Comparison of ENCODE assay signal across 16 cellular contexts in the genomic region with DNA sequence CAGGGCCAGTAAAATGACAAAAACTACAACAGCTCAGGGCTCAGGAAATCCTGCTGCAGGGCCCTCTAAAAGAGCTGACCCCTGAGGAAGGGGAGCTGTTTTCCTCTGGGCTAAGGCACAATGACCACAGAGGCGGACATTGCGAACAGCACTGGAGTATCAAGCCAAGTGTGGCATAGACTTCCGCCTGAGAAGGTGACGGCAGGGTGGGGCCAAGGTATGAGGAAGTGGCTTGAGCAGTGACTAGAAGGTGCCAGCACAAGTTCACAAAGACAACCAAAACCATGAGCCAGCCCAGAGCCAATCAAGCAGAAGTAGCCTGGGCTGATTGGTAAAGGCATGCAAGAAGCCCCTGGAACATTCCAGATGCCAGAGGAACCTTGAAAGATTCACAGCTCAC. TPM values are rescaled to one million over a fixed set of nuclear protein-coding genes. Genes with fewer than 3 reads are reported as not detected.
DNase-seq lines count a peak whose midpoint lies in the region; ATAC-seq and TF ChIP-seq lines count a peak whose summit lies in the region.
"Had no signal": no experiment of that assay in that cellular context is flagged by ENCODE, and none has a peak within 500 bp of the region (broad histone marks: within the 10 kb centered on the region; RNA-seq: fewer than 3 reads in every experiment).

No MANE protein-coding gene starts in this region.

- H3K9me3 ChIP-seq in PC-9 (ENCODE audit: insufficient read depth, low read depth) (peaks cover 3% of the 10 kb centered on the region), stomach (peaks cover 0 to 6% (median 0%) of the 10 kb centered on the region in 4 donors), psoas muscle (peaks cover 9% of the 10 kb centered on the region)
- H3K9me3 ChIP-seq: vagina had no signal

- no TSS peak for BruUV-seq in PC-9 (replicated peaks; lab: Mats Ljungman, UMichigan)

- DNase-seq in activated effector memory CD4-positive, alpha-beta T cell treated with Interleukin-2 at 50 U/mL for 16 hours = peak; percentile 6
- DNase-seq in activated effector memory CD4-positive, alpha-beta T cell treated with anti-CD3 and anti-CD28 coated beads, Interleukin-2, amount 50 U/mL, for 16 hours = no peak
- peak; percentile 74 to 80 for DNase-seq in PC-9
- peak; percentile 19 for DNase-seq in germinal center (ENCODE audit: low spot score)
- peak; percentile 82 for DNase-seq in stomach
- DNase-seq in psoas muscle = no peak
- no peak for DNase-seq in NCI-H748 treated with DMSO at 0.1 percent for 48 hours (lab: John Stamatoyannopoulos, UW)
- DNase-seq in mesothelial cell of epicardium (ENCODE audit: low spot score in 2 of 2, unreplicated experiment in 2 of 2) = no peak
- DNase-seq: ACHN, cortex of kidney, DMS 273 treated with DMSO at 0.1 percent for 48 hours, NCI-H345, T1000 had no signal

- H3K4me3 Mint-ChIP-seq in mesothelial cell of epicardium = no peak overlapping the region

- H2AFZ ChIP-seq in PC-9 = no peak overlapping the region

- no peaks in the 10 kb centered on the region for H3K79me2 ChIP-seq in PC-9 (ENCODE audit: low read depth)

- H3K4me1 ChIP-seq in PC-9 (replicated peaks; ENCODE audit: insufficient read depth) (peaks cover 13% of the 10 kb centered on the region), stomach (peaks cover 0 to 14% (median 5%) of the 10 kb centered on the region in 4 donors), psoas muscle (no peaks in the 10 kb centered on the region)

- CTCF ChIA-PET in PC-9 (lab: Charles Lee) = no interaction called here

- 18 to 72% (median 41%) methylated on average over 4 of the region's 4 CpGs for WGBS in stomach, 5 donors
- 84 to 93% (median 85%) methylated on average over 4 of the region's 4 CpGs for WGBS in psoas muscle, 3 donors

- H3K4me2 ChIP-seq in PC-9 = peak overlapping the region; percentile 28; the same call in 1 of the 2 replicates

- no peaks in the 10 kb centered on the region for H3K36me3 Mint-ChIP-seq in mesothelial cell of epicardium

- peaks cover 7% of the 10 kb centered on the region for H3K4me1 Mint-ChIP-seq in mesothelial cell of epicardium

- no peak overlapping the region for H3K27ac Mint-ChIP-seq in mesothelial cell of epicardium

- POLR2A ChIA-PET in PC-9 (lab: Charles Lee; ENCODE audit: unreplicated experiment) = no interaction called here

- intact Hi-C loops in PC-9 (cut with micrococcal nuclease; ENCODE audit: unreplicated experiment) (no loop called here), stomach (cut with DNase I; ENCODE audit: low total_unique reads) (no loop called here), psoas muscle (cut with DNase I) (no loop called here)

- H3F3A ChIP-seq in PC-9 (ENCODE audit: insufficient read depth, low read depth) = 0 out of 2 replicates have a peak, but pooled peaks cover under 1% of the 10 kb centered on the region

- H3K36me3 ChIP-seq in PC-9 (ENCODE audit: low read depth) (no peaks in the 10 kb centered on the region), stomach (peaks cover 0 to 42% (median 15%) of the 10 kb centered on the region in 4 donors), psoas muscle (ENCODE audit: insufficient read depth in 1 of 2, low read depth in 1 of 2) (no peaks in the 10 kb centered on the region)
- H3K36me3 ChIP-seq: vagina had no signal

- ATAC-seq in psoas muscle = no peak

- H3K9me3 Mint-ChIP-seq in mesothelial cell of epicardium = peaks cover 8% of the 10 kb centered on the region

- H3K4me3 ChIP-seq in PC-9 (no peak overlapping the region), stomach (no peak overlapping the region), psoas muscle (no peak overlapping the region)
- H3K4me3 ChIP-seq: vagina had no signal

- H3K27ac ChIP-seq in PC-9 = peak overlapping the region; percentile 30; the same call in 1 of the 2 replicates
- H3K27ac ChIP-seq in stomach = peak overlapping the region; percentile 64 to 86 (median 80)
- no peak overlapping the region for H3K27ac ChIP-seq in psoas muscle
- H3K27ac ChIP-seq: RWPE1, vagina had no signal

- H3K27me3 Mint-ChIP-seq in mesothelial cell of epicardium (ENCODE audit: low read depth) = peaks cover 3% of the 10 kb centered on the region

- TF ChIP-seq POLR2A in stomach (IDR thresholded peaks at IDR 0.05) = no peak

- H4K20me1 ChIP-seq in PC-9 (ENCODE audit: insufficient read depth) = no peaks in the 10 kb centered on the region

- TF ChIP-seq CTCF in PC-9 (conservative IDR thresholded peaks at IDR 0.05) (no peak), stomach (IDR thresholded peaks at IDR 0.05) (no peak), psoas muscle (IDR thresholded peaks at IDR 0.05) (no peak), mesothelial cell of epicardium (IDR thresholded peaks at IDR 0.05; ENCODE audit: unreplicated experiment) (no peak)

- H3K27me3 ChIP-seq in PC-9 (ENCODE audit: insufficient read depth, low read depth) (no peaks in the 10 kb centered on the region), stomach (peaks cover 0 to 14% (median 0%) of the 10 kb centered on the region in 3 donors), psoas muscle (ENCODE audit: insufficient read depth in 3 of 3, low read length in 2 of 3) (no peaks in the 10 kb centered on the region)
- H3K27me3 ChIP-seq: vagina had no signal

- no peak for TF ChIP-seq EP300 in stomach (IDR thresholded peaks at IDR 0.05)

- H3K9me2 ChIP-seq in PC-9 (ENCODE audit: insufficient read depth) = no peaks in the 10 kb centered on the region

RNA-seq across cellular contexts. Expression of gene ERN2, which starts 13.9 kb away (rescaled TPM):
- total RNA-seq in PC-9 (2021) = 3.4 and 3.9 TPM in 2 replicates
- total RNA-seq in stomach = 100 to 1,000 TPM in 2 of 5 donors, 10 to 100 TPM in 3; 48.5 to 235 (median 97.4) TPM
- polyA plus RNA-seq in stomach = 10 to 100 TPM; 18.2 to 29.1 (median 24.5) TPM
- under 1 TPM in 1 of 4 donors, not detected in 3; 0.19 TPM for total RNA-seq in psoas muscle
- polyA plus RNA-seq in psoas muscle = under 1 TPM in 2 of 3 donors, not detected in 1; 0.03 to 0.08 TPM
- 0.16 to 0.32 TPM (median 0.31 TPM) in 3 replicates for total RNA-seq in mesothelial cell of epicardium
- total RNA-seq: M059J, vagina had no signal

RNA-seq across cellular contexts. Expression of gene PLK1, which starts 20.4 kb away (rescaled TPM):
- total RNA-seq in PC-9 (2021) (169 and 213 TPM in 2 replicates), stomach (10 to 100 TPM in 2 of 5 donors, 1 to 10 TPM in 2, under 1 TPM in 1; 0.58 to 35.9 (median 6.8) TPM), psoas muscle (under 1 TPM; 0.58 to 0.98 (median 0.82) TPM), mesothelial cell of epicardium (22.3 to 24.2 TPM (median 23.8 TPM) in 3 replicates)
- polyA plus RNA-seq in stomach (1 to 10 TPM; 2.9 to 8.2 (median 6.4) TPM), psoas muscle (under 1 TPM; 0.43 to 0.87 (median 0.57) TPM)

RNA-seq across cellular contexts. Expression of gene CHP2, which starts 55.7 kb away (rescaled TPM):
- total RNA-seq in PC-9 (2021) = not detected in 2 replicates
- 100 to 1,000 TPM in 1 of 5 donors, 1 to 10 TPM in 1, not detected in 3; 1.8 to 116 TPM for total RNA-seq in stomach
- under 1 TPM in 2 of 3 donors, not detected in 1; 0.05 to 0.25 TPM for polyA plus RNA-seq in stomach
- not detected for total RNA-seq in psoas muscle
- polyA plus RNA-seq in psoas muscle = under 1 TPM in 2 of 3 donors, not detected in 1; 0.05 to 0.08 TPM
- not detected in 3 replicates for total RNA-seq in mesothelial cell of epicardium
- total RNA-seq: M059J had no signal

RNA-seq across cellular contexts. Expression of gene DCTN5, which starts 57.8 kb away (rescaled TPM):
- total RNA-seq in PC-9 (2021) = 52.9 and 84.8 TPM in 2 replicates
- total RNA-seq in stomach = 10 to 100 TPM in 3 of 5 donors, 1 to 10 TPM in 2; 3.5 to 47.4 (median 12.6) TPM
- 10 to 100 TPM; 10.3 to 18.6 (median 12.7) TPM for polyA plus RNA-seq in stomach
- 10 to 100 TPM; 27.5 to 43.8 (median 31.6) TPM for total RNA-seq in psoas muscle
- polyA plus RNA-seq in psoas muscle = 10 to 100 TPM; 17.1 to 47.4 (median 40.5) TPM
- 74.1 to 77.7 TPM (median 77.5 TPM) in 3 replicates for total RNA-seq in mesothelial cell of epicardium

RNA-seq across cellular contexts. Expression of gene PALB2, which starts 58.0 kb away (rescaled TPM):
- total RNA-seq in PC-9 (2021) (15.1 and 19.1 TPM in 2 replicates), stomach (10 to 100 TPM in 4 of 5 donors, 1 to 10 TPM in 1; 2.6 to 86.6 (median 19.9) TPM), psoas muscle (1 to 10 TPM; 4.3 to 6.6 (median 5.4) TPM), mesothelial cell of epicardium (15.4 to 15.6 TPM (median 15.6 TPM) in 3 replicates)
- polyA plus RNA-seq in stomach (10 to 100 TPM in 2 of 3 donors, 1 to 10 TPM in 1; 6.5 to 10.2 (median 10.1) TPM), psoas muscle (10 to 100 TPM in 1 of 3 donors, 1 to 10 TPM in 2; 5.2 to 10.6 (median 6.2) TPM)

Comparison
In these comparisons a context has a peak if more than half of its experiments do, and no peak if none do; other contexts are left out.
1. DNase-seq: peak in activated effector memory CD4-positive, alpha-beta T cell treated with Interleukin-2 at 50 U/mL for 16 hours (single experiment), PC-9 (2 of 2), germinal center (single experiment) and stomach (single experiment); none in activated effector memory CD4-positive, alpha-beta T cell treated with anti-CD3 and anti-CD28 coated beads, Interleukin-2, amount 50 U/mL, for 16 hours (single experiment), psoas muscle (0 of 2), NCI-H748 treated with DMSO at 0.1 percent for 48 hours (single experiment) and mesothelial cell of epicardium (0 of 2).
2. RNA of gene ERN2, which starts 13.9 kb away (total RNA-seq): 48.5 to 235 TPM in stomach; 3.4 to 3.9 TPM in PC-9, 0.16 to 0.32 TPM in mesothelial cell of epicardium and 0.19 TPM in psoas muscle; every median in the first group is over 10 times any median in the second.